ENCODE assay signal across 26 cellular contexts in genomic region chr6:84771732-84772131, GRCh38. TPM values are rescaled to one million over a fixed set of nuclear protein-coding genes. Genes with fewer than 3 reads are reported as not detected.
DNase-seq lines count a peak whose midpoint lies in the region; ATAC-seq, FAIRE-seq and TF ChIP-seq lines count a peak whose summit lies in the region.
"Had no signal": no experiment of that assay in that cellular context is flagged by ENCODE, and none has a peak within 500 bp of the region (broad histone marks: within the 10 kb centered on the region; RNA-seq: fewer than 3 reads in every experiment).

No MANE protein-coding gene starts in this region.

- no peak for FAIRE-seq in A549 (lab: Jason Lieb, UNC)
- FAIRE-seq: GM12892 had no signal

- peaks cover 100% of the 10 kb centered on the region for H3K27me3 ChIP-seq in H7 (ENCODE audit: control insufficient read depth, insufficient read depth, low read length)

- peak overlapping the region; percentile 79 for H3K4me2 ChIP-seq in A549

- H3K36me3 Mint-ChIP-seq in nephron (ENCODE audit: low read depth) = no peaks in the 10 kb centered on the region
- H3K36me3 Mint-ChIP-seq: CD4-positive, CD25-positive, alpha-beta regulatory T cell; stimulated activated memory B cell treated with anti-CD40 and anti-IgM and Interleukin-4, amounts not matched to agents 10 μg/mL and 1 μg/mL and 100 μg/mL, for 72 hours had no signal

- no peak for TF ChIP-seq RAD21 in A549 (conservative IDR thresholded peaks at IDR 0.05 in 1 of 2, IDR thresholded peaks at IDR 0.05 in 1 of 2)

- no peak for TF ChIP-seq POLR2A in A549 (IDR thresholded peaks at IDR 0.05; ENCODE audit: low read length)

- H3K9me3 ChIP-seq in A549 = no peaks in the 10 kb centered on the region
- H3K9me3 ChIP-seq: colonic mucosa, suprapubic skin had no signal

- no peaks in the 10 kb centered on the region for H3K36me3 ChIP-seq in H7 (replicated peaks; ENCODE audit: control insufficient read depth, insufficient read depth, low read length)
- H3K36me3 ChIP-seq: colonic mucosa, esophagus squamous epithelium, spleen, suprapubic skin had no signal

- peaks cover 44% of the 10 kb centered on the region for H3K4me1 Mint-ChIP-seq in nephron
- H3K4me1 Mint-ChIP-seq: stimulated activated memory B cell treated with anti-CD40 and anti-IgM and Interleukin-4, amounts not matched to agents 10 μg/mL and 1 μg/mL and 100 μg/mL, for 72 hours had no signal

- H3K4me3 ChIP-seq in A549 (peak overlapping the region; percentile 17; the same call in 1 of the 3 replicates), H7 (ENCODE audit: insufficient read depth, low read depth, low read length) (no peak overlapping the region), choroid plexus epithelial cell (ENCODE audit: low read depth, low read length) (peak overlapping the region; percentile 65)
- H3K4me3 ChIP-seq: colonic mucosa, esophagus squamous epithelium, spleen had no signal

- WGBS in A549 (ENCODE audit: missing lambda C conversion rate) = 50% methylated on average over 12 of the region's 12 CpGs

- ATAC-seq in A549 (no peak), HG02981 (IDR thresholded peaks at IDR 0.05; ENCODE audit: unreplicated experiment) (no peak)
- ATAC-seq: effector memory CD8-positive, alpha-beta T cell; HCT116; stimulated activated memory B cell treated with anti-CD40 and anti-IgM and Interleukin-4, amounts not matched to agents 10 μg/mL and 1 μg/mL and 100 μg/mL, for 72 hours had no signal

- CTCF ChIA-PET in A549 (lab: Yijun Ruan, JAX) = interaction anchor here (3.8 kb wide), 1 partner anchor 8 kb away, joined by 26 read pairs; the partner anchor contains the start of gene TBX18

- no peak for TF ChIP-seq EP300 in A549 (IDR thresholded peaks at IDR 0.05)

- DNase-seq in A549 (ENCODE audit: low read depth in 1 of 2, low spot score in 1 of 2) (peak in 1 of 2 experiments; percentile 41), H7 (peak; percentile 36), choroid plexus epithelial cell (ENCODE audit: low read depth) (peak; percentile 58), Ammon's horn (ENCODE audit: low spot score) (no peak), GM20000 (ENCODE audit: low spot score) (no peak)
- DNase-seq: activated CD4-positive, alpha-beta memory T cell treated with anti-CD3 and anti-CD28 coated beads for 36 hours; CD4-positive, CD25-positive, alpha-beta regulatory T cell; colonic mucosa; effector memory CD8-positive, alpha-beta T cell; EL; esophagus squamous epithelium; IMR-90; NCI-H1092 treated with DMSO at 0.1 percent for 48 hours; NCI-H187 treated with DMSO at 0.1 percent for 48 hours; NCI-H2227 treated with DMSO at 0.1 percent for 48 hours; NCI-H69; spleen; stimulated activated CD4-positive, alpha-beta T cell treated with anti-CD3 and anti-CD28 coated beads, Interleukin-2, amount 100 ng/mL, for 48 hours; T1000 had no signal

- peaks cover 100% of the 10 kb centered on the region for H3K27me3 Mint-ChIP-seq in nephron (ENCODE audit: low read depth)

- no peaks in the 10 kb centered on the region for H3K9me3 Mint-ChIP-seq in nephron
- H3K9me3 Mint-ChIP-seq: activated CD4-positive, alpha-beta memory T cell treated with anti-CD3 and anti-CD28 coated beads for 36 hours; stimulated activated memory B cell treated with anti-CD40 and anti-IgM and Interleukin-4, amounts not matched to agents 10 μg/mL and 1 μg/mL and 100 μg/mL, for 72 hours had no signal

- POLR2A ChIA-PET in A549 (lab: Yijun Ruan, JAX) = interaction anchor here (3.7 kb wide), 1 partner anchor 9 kb away, joined by 32 read pairs; no protein-coding TSS in a partner anchor

- peak overlapping the region; percentile 73 to 99 for H3K27ac ChIP-seq in A549
- H3K27ac ChIP-seq: colonic mucosa, esophagus squamous epithelium, RWPE1, spleen had no signal

- TF ChIP-seq CTCF in A549 (IDR thresholded peaks at IDR 0.05) = no peak
- TF ChIP-seq CTCF in choroid plexus epithelial cell (conservative IDR thresholded peaks at IDR 0.05; ENCODE audit: low read depth, low read length) = peak; percentile 23
- TF ChIP-seq CTCF in nephron (IDR thresholded peaks at IDR 0.05; ENCODE audit: unreplicated experiment in 3 of 3) = no peak
- TF ChIP-seq CTCF in GM20000 (IDR thresholded peaks at IDR 0.05; ENCODE audit: extremely low read depth, missing control alignments) = no peak

- peaks cover 5% of the 10 kb centered on the region; the same call in 2 of the 3 replicates for H3K4me1 ChIP-seq in A549
- H3K4me1 ChIP-seq: colonic mucosa had no signal

- peak overlapping the region; percentile 58 to 82 (median 74) for H3K4me3 Mint-ChIP-seq in nephron
- H3K4me3 Mint-ChIP-seq: activated CD4-positive, alpha-beta memory T cell treated with anti-CD3 and anti-CD28 coated beads for 36 hours; CD4-positive, CD25-positive, alpha-beta regulatory T cell; effector memory CD8-positive, alpha-beta T cell; stimulated activated memory B cell treated with anti-CD40 and anti-IgM and Interleukin-4, amounts not matched to agents 10 μg/mL and 1 μg/mL and 100 μg/mL, for 72 hours had no signal

- H3K27ac Mint-ChIP-seq in nephron = peak overlapping the region in 1 of 3 experiments; percentile 68
- H3K27ac Mint-ChIP-seq: activated CD4-positive, alpha-beta memory T cell treated with anti-CD3 and anti-CD28 coated beads for 36 hours; CD4-positive, CD25-positive, alpha-beta regulatory T cell; effector memory CD8-positive, alpha-beta T cell; stimulated activated memory B cell treated with anti-CD40 and anti-IgM and Interleukin-4, amounts not matched to agents 10 μg/mL and 1 μg/mL and 100 μg/mL, for 72 hours had no signal

TF ChIP-seq in A549, 52 proteins besides CTCF, POLR2A, EP300 and RAD21:
- TF ChIP-seq BHLHE40 (IDR thresholded peaks at IDR 0.05; ENCODE audit: low read depth, low read length) (no peak), RARB (CRISPR knock-in tag; IDR thresholded peaks at IDR 0.05) (no peak), KDM5A (IDR thresholded peaks at IDR 0.05) (no peak), HOXB13 (CRISPR knock-in tag; IDR thresholded peaks at IDR 0.05; ENCODE audit: low read depth) (no peak), BCL3 (IDR thresholded peaks at IDR 0.05) (no peak), RNF2 (IDR thresholded peaks at IDR 0.05; ENCODE audit: borderline replicate concordance, low read depth) (peak; percentile 98), ELK1 (IDR thresholded peaks at IDR 0.05; ENCODE audit: low read depth, low read length) (no peak), TP53 (CRISPR knock-in tag; IDR thresholded peaks at IDR 0.05) (no peak), FOSL2 (IDR thresholded peaks at IDR 0.05) (no peak), FOSL2 (CRISPR knock-in tag; IDR thresholded peaks at IDR 0.05) (no peak), RFX5 (IDR thresholded peaks at IDR 0.05) (no peak), NPAS2 (CRISPR knock-in tag; IDR thresholded peaks at IDR 0.05; ENCODE audit: borderline replicate concordance) (no peak), E2F6 (IDR thresholded peaks at IDR 0.05; ENCODE audit: borderline replicate concordance, low read depth) (no peak), ZC3H11A (IDR thresholded peaks at IDR 0.05) (no peak), CBX8 (IDR thresholded peaks at IDR 0.05) (peak; percentile 97), TFCP2L1 (CRISPR knock-in tag; IDR thresholded peaks at IDR 0.05) (no peak), EHF (CRISPR knock-in tag; IDR thresholded peaks at IDR 0.05) (no peak)

RNA-seq across cellular contexts. Expression of gene TBX18, which starts 7.3 kb away (rescaled TPM):
- polyA plus RNA-seq in A549 (2011; rRNA removed) (67.4 and 76.4 TPM in 2 replicates), A549 (2017; fragmentation: RNase III; extraction: RNeasy Plus Mini Kit Qiagen cat#74134 plus additional on column Dnase treatment) (18.4 to 20.8 TPM (median 19.3 TPM) in 3 replicates)
- polyA plus RNA-seq in A549 (2012; cell fraction: cytosol; rRNA removed) = 24.0 and 34.9 TPM in 2 replicates
- 37.9 and 39.4 TPM in 2 replicates for polyA plus RNA-seq in A549 (2012; cell fraction: nucleus; rRNA removed)
- polyA minus RNA-seq in A549 (2011; rRNA and poly(A)+ RNA removed) = 127 and 151 TPM in 2 replicates
- total RNA-seq in H7 (2014; rRNA removed; shearing (Covaris generic)) = under 0.01 TPM in 1 of 2 replicates, not detected in the other
- total RNA-seq: activated CD4-positive, alpha-beta memory T cell treated with anti-CD3 and anti-CD28 coated beads for 36 hours; CD4-positive, CD25-positive, alpha-beta regulatory T cell had no signal
- polyA plus RNA-seq: CD4-positive, CD25-positive, alpha-beta regulatory T cell had no signal

Comparison
In these comparisons a context has a peak if more than half of its experiments do, and no peak if none do; other contexts are left out.
1. DNase-seq: peak in H7 (single experiment) and choroid plexus epithelial cell (single experiment); none in Ammon's horn (single experiment) and GM20000 (single experiment).